Comparison of ENCODE assay signal across 9 cellular contexts in genomic region chr16:70529051-70529777, GRCh38. TPM values are rescaled to one million over a fixed set of nuclear protein-coding genes. Genes with fewer than 3 reads are reported as not detected.
A peak's percentile ranks its signal among the peaks of the same experiment; 100 is the strongest.
DNase-seq lines count a peak whose midpoint lies in the region; ATAC-seq and TF ChIP-seq lines count a peak whose summit lies in the region.
"Had no signal": no experiment of that assay in that cellular context is flagged by ENCODE, and none has a peak within 500 bp of the region (broad histone marks: within the 10 kb centered on the region; RNA-seq: fewer than 3 reads in every experiment).

No MANE protein-coding gene starts in this region.

- peak overlapping the region; percentile 93 for H3K27ac Mint-ChIP-seq in activated naive CD4-positive, alpha-beta T cell treated with anti-CD3 and anti-CD28 coated beads, Interleukin-2, amount 50 U/mL, for 24 hours
- H3K27ac Mint-ChIP-seq in memory B cell, result peak overlapping the region; percentile 60

- H3K27me3 Mint-ChIP-seq in activated naive CD4-positive, alpha-beta T cell treated with anti-CD3 and anti-CD28 coated beads, Interleukin-2, amount 50 U/mL, for 24 hours, result no peaks in the 10 kb centered on the region
- no peaks in the 10 kb centered on the region for H3K27me3 Mint-ChIP-seq in memory B cell
- H3K27me3 Mint-ChIP-seq: stimulated activated naive B cell treated with anti-CD40 and anti-IgM and Interleukin-4, amounts not matched to agents 10 μg/mL and 1 μg/mL and 100 μg/mL, for 72 hours had no signal

- no peaks in the 10 kb centered on the region for H4K20me1 ChIP-seq in mammary epithelial cell (ENCODE audit: insufficient read depth, low read length)

- peaks cover 44% of the 10 kb centered on the region for H3K36me3 ChIP-seq in mammary epithelial cell (ENCODE audit: insufficient read depth, low read length)

- in situ Hi-C loops in mammary epithelial cell (cut with MboI; ENCODE audit: low sequenced_read_pairs in 2 of 2), result loop anchor here in 1 of 2 donors (5.0 to 25.0 kb wide), 2 partner anchors 123 to 233 kb away; no protein-coding TSS in a partner anchor

- H3K9me3 Mint-ChIP-seq in activated naive CD4-positive, alpha-beta T cell treated with anti-CD3 and anti-CD28 coated beads, Interleukin-2, amount 50 U/mL, for 24 hours, result no peaks in the 10 kb centered on the region
- H3K9me3 Mint-ChIP-seq in memory B cell, result no peaks in the 10 kb centered on the region
- H3K9me3 Mint-ChIP-seq: stimulated activated naive B cell treated with anti-CD40 and anti-IgM and Interleukin-4, amounts not matched to agents 10 μg/mL and 1 μg/mL and 100 μg/mL, for 72 hours had no signal

- H2AFZ ChIP-seq in mammary epithelial cell (ENCODE audit: low read depth, low read length), result no peak overlapping the region

- H3K27me3 ChIP-seq in mammary epithelial cell (ENCODE audit: insufficient read depth, low read length), result no peaks in the 10 kb centered on the region

- intact Hi-C loops in mammary epithelial cell (cut with micrococcal nuclease), result loop anchor here (1.0 to 10.0 kb wide), 3 partner anchors 124 to 246 kb away; partner anchors contain the start of gene AARS1

- H3K4me2 ChIP-seq in mammary epithelial cell (ENCODE audit: insufficient read depth, low read depth, low read length), result peak overlapping the region; percentile 26

- peaks cover 31% of the 10 kb centered on the region for H3K36me3 Mint-ChIP-seq in activated naive CD4-positive, alpha-beta T cell treated with anti-CD3 and anti-CD28 coated beads, Interleukin-2, amount 50 U/mL, for 24 hours
- H3K36me3 Mint-ChIP-seq in memory B cell, result peaks cover 31% of the 10 kb centered on the region

- H3K9me3 ChIP-seq in mammary epithelial cell (replicated peaks; ENCODE audit: insufficient read depth, low read length), result no peaks in the 10 kb centered on the region

- ATAC-seq in memory B cell (ENCODE audit: low read depth) (peak; percentile 45), GM18519 (IDR thresholded peaks at IDR 0.05; ENCODE audit: low FRiP score, unreplicated experiment) (no peak), HG02759 (IDR thresholded peaks at IDR 0.05; ENCODE audit: unreplicated experiment) (no peak), HG03045 (IDR thresholded peaks at IDR 0.05; ENCODE audit: unreplicated experiment) (no peak)

- H3K4me3 ChIP-seq in mammary epithelial cell (replicated peaks in 1 of 3; ENCODE audit: insufficient read depth in 1 of 3, low read depth in 2 of 3, low read length in 3 of 3), result no peak overlapping the region

- TF ChIP-seq CTCF in mammary epithelial cell (conservative IDR thresholded peaks at IDR 0.05 in 1 of 2, IDR thresholded peaks at IDR 0.05 in 1 of 2; ENCODE audit: extremely low read depth in 1 of 2, insufficient read depth in 1 of 2, low read depth in 1 of 2, low read length in 2 of 2), result peak; percentile 54 to 59

- CTCF ChIA-PET in mammary epithelial cell (lab: Charles Lee; ENCODE audit: low non-redundant PET), result no interaction called here

- dilution Hi-C loops in mammary epithelial cell (cut with HindIII; ENCODE audit: low sequenced_read_pairs), result loop anchor here (10.0 kb wide), 1 partner anchor 164 kb away; no protein-coding TSS in a partner anchor

- WGBS in mammary epithelial cell (ENCODE audit: low coverage, missing lambda C conversion rate), result 71% methylated on average over 8 of the region's 8 CpGs

- peak overlapping the region; percentile 18 for H3K27ac ChIP-seq in mammary epithelial cell (ENCODE audit: insufficient read depth, low read depth, low read length)

- BruUV-seq in mammary epithelial cell (replicated peaks; lab: Mats Ljungman, UMichigan), result no TSS peak

- no peak for DNase-seq in activated naive CD4-positive, alpha-beta T cell treated with Interleukin-2 at 50 U/mL for 16 hours
- DNase-seq in NCI-H446 treated with DMSO at 0.1 percent for 48 hours (lab: John Stamatoyannopoulos, UW), result peak; percentile 16
- peak; percentile 55 for DNase-seq in mammary epithelial cell
- no peak for DNase-seq in memory B cell (ENCODE audit: low spot score in 2 of 2)
- DNase-seq: stimulated activated naive B cell treated with anti-CD40 and anti-IgM and Interleukin-4, amounts not matched to agents 10 μg/mL and 1 μg/mL and 100 μg/mL, for 72 hours had no signal

- H3K4me1 ChIP-seq in mammary epithelial cell (ENCODE audit: insufficient read depth, low read length), result peaks cover 32% of the 10 kb centered on the region

- H3K79me2 ChIP-seq in mammary epithelial cell (ENCODE audit: insufficient read depth, low read length), result peaks cover 99% of the 10 kb centered on the region

- peak overlapping the region; percentile 71 for H3K4me3 Mint-ChIP-seq in activated naive CD4-positive, alpha-beta T cell treated with anti-CD3 and anti-CD28 coated beads, Interleukin-2, amount 50 U/mL, for 24 hours
- no peak overlapping the region for H3K4me3 Mint-ChIP-seq in memory B cell

- H3K4me1 Mint-ChIP-seq in activated naive CD4-positive, alpha-beta T cell treated with anti-CD3 and anti-CD28 coated beads, Interleukin-2, amount 50 U/mL, for 24 hours, result peaks cover 57% of the 10 kb centered on the region
- peaks cover 26% of the 10 kb centered on the region for H3K4me1 Mint-ChIP-seq in memory B cell

- H3K9ac ChIP-seq in mammary epithelial cell (ENCODE audit: insufficient read depth, low read length), result no peak overlapping the region

RNA-seq across cellular contexts. Expression of gene SF3B3, which starts 5.6 kb away (rescaled TPM):
- 100 to 1,000 TPM; 147 to 305 TPM for total RNA-seq in mammary epithelial cell
- 107 TPM for polyA plus RNA-seq in mammary epithelial cell
- 517 TPM for polyA minus RNA-seq in mammary epithelial cell

RNA-seq across cellular contexts. Expression of gene COG4, which starts 5.9 kb away (rescaled TPM):
- 10 to 100 TPM; 42.7 to 52.0 TPM for total RNA-seq in mammary epithelial cell
- 35.7 TPM for polyA plus RNA-seq in mammary epithelial cell
- polyA minus RNA-seq in mammary epithelial cell, result 39.0 TPM

Comparison
In these comparisons a context has a peak if more than half of its experiments do, and no peak if none do; other contexts are left out.
1. DNase-seq: peak in NCI-H446 treated with DMSO at 0.1 percent for 48 hours (single experiment) and mammary epithelial cell (single experiment); none in activated naive CD4-positive, alpha-beta T cell treated with Interleukin-2 at 50 U/mL for 16 hours (single experiment) and memory B cell (0 of 2).